ENCODE assay signal across 19 cellular contexts in genomic region chr18:79510046-79510685, GRCh38.
DNase-seq lines count a peak whose midpoint lies in the region; ATAC-seq and TF ChIP-seq lines count a peak whose summit lies in the region.
"Had no signal": no experiment of that assay in that cellular context is flagged by ENCODE, and none has a peak within 500 bp of the region (broad histone marks: within the 10 kb centered on the region; RNA-seq: fewer than 3 reads in every experiment).

No MANE protein-coding gene starts in this region.

- H3K4me2 ChIP-seq in OCI-LY1 (ENCODE audit: low read length) = no peak overlapping the region
- H3K4me2 ChIP-seq: KMS-11 had no signal

- H3K4me3 ChIP-seq in OCI-LY1 (ENCODE audit: low read depth, low read length, poor library complexity, severe bottlenecking) = no peak overlapping the region
- H3K4me3 ChIP-seq: gastroesophageal sphincter, GM23248 had no signal

- H3K27ac ChIP-seq in OCI-LY1 (ENCODE audit: low read depth, low read length, poor library complexity, severe bottlenecking) = peak overlapping the region; percentile 100
- H3K27ac ChIP-seq: gastroesophageal sphincter, GM23248, KMS-11 had no signal

- no peaks in the 10 kb centered on the region for H3K79me2 ChIP-seq in OCI-LY1 (ENCODE audit: insufficient read depth, low read length)

- ATAC-seq in memory B cell (ENCODE audit: low read depth) (no peak), HG02970 (IDR thresholded peaks at IDR 0.05; ENCODE audit: low FRiP score, unreplicated experiment) (no peak), T-helper 17 cell (no peak)
- ATAC-seq in stimulated activated memory B cell treated with anti-CD40 and anti-IgM and Interleukin-4, amounts not matched to agents 10 μg/mL and 1 μg/mL and 100 μg/mL, for 72 hours = no peak
- ATAC-seq: gastroesophageal sphincter had no signal

- H3K27ac Mint-ChIP-seq in memory B cell (peak overlapping the region; percentile 93), T-helper 17 cell (no peak overlapping the region)
- H3K27ac Mint-ChIP-seq in stimulated activated memory B cell treated with anti-CD40 and anti-IgM and Interleukin-4, amounts not matched to agents 10 μg/mL and 1 μg/mL and 100 μg/mL, for 72 hours = peak overlapping the region; percentile 94

- no peaks in the 10 kb centered on the region for H3K9me3 Mint-ChIP-seq in memory B cell
- H3K9me3 Mint-ChIP-seq in stimulated activated memory B cell treated with anti-CD40 and anti-IgM and Interleukin-4, amounts not matched to agents 10 μg/mL and 1 μg/mL and 100 μg/mL, for 72 hours = peaks cover 3% of the 10 kb centered on the region
- H3K9me3 Mint-ChIP-seq: dendritic cell treated with granulocyte-macrophage colony-stimulating factor and Interleukin-4, amounts not matched to agents 40 ng/mL and 50 ng/mL, for 4 days had no signal

- no peak overlapping the region for H3K4me3 Mint-ChIP-seq in memory B cell
- H3K4me3 Mint-ChIP-seq in stimulated activated memory B cell treated with anti-CD40 and anti-IgM and Interleukin-4, amounts not matched to agents 10 μg/mL and 1 μg/mL and 100 μg/mL, for 72 hours = no peak overlapping the region
- no peak overlapping the region for H3K4me3 Mint-ChIP-seq in T-helper 17 cell

- H3K27me3 ChIP-seq in OCI-LY1 (ENCODE audit: insufficient read depth, low read length) = no peaks in the 10 kb centered on the region
- H3K27me3 ChIP-seq: gastroesophageal sphincter had no signal

- H3K36me3 ChIP-seq in OCI-LY1 (ENCODE audit: insufficient read depth, low read length) = peaks cover 62% of the 10 kb centered on the region

- H3K36me3 Mint-ChIP-seq in memory B cell (peaks cover 5% of the 10 kb centered on the region), T-helper 17 cell (ENCODE audit: low read depth) (peaks cover 4% of the 10 kb centered on the region)
- peaks cover 52% of the 10 kb centered on the region for H3K36me3 Mint-ChIP-seq in stimulated activated memory B cell treated with anti-CD40 and anti-IgM and Interleukin-4, amounts not matched to agents 10 μg/mL and 1 μg/mL and 100 μg/mL, for 72 hours

- no peaks in the 10 kb centered on the region for H4K20me1 ChIP-seq in OCI-LY1 (ENCODE audit: insufficient read depth, low read length)

- H3K9me2 ChIP-seq in OCI-LY1 (ENCODE audit: low read depth, low read length) = no peaks in the 10 kb centered on the region

- H3K27me3 Mint-ChIP-seq in memory B cell = no peaks in the 10 kb centered on the region
- H3K27me3 Mint-ChIP-seq in stimulated activated memory B cell treated with anti-CD40 and anti-IgM and Interleukin-4, amounts not matched to agents 10 μg/mL and 1 μg/mL and 100 μg/mL, for 72 hours = no peaks in the 10 kb centered on the region
- no peaks in the 10 kb centered on the region for H3K27me3 Mint-ChIP-seq in T-helper 17 cell

- peaks cover 5% of the 10 kb centered on the region; the same call in 1 of the 2 replicates for H3F3A ChIP-seq in OCI-LY1 (ENCODE audit: insufficient read depth, low read length)

- H3K9me3 ChIP-seq in OCI-LY1 (ENCODE audit: low read length) (no peaks in the 10 kb centered on the region), T-helper 17 cell (ENCODE audit: control insufficient read depth, low read length, poor library complexity, severe bottlenecking) (no peaks in the 10 kb centered on the region)
- H3K9me3 ChIP-seq: gastroesophageal sphincter had no signal

- TF ChIP-seq CTCF in OCI-LY1 (IDR thresholded peaks at IDR 0.05; ENCODE audit: low read length) = no peak

- H2AFZ ChIP-seq in OCI-LY1 (ENCODE audit: low read length) = no peak overlapping the region
- H2AFZ ChIP-seq: GM23248 had no signal

- H3K9ac ChIP-seq in OCI-LY1 (ENCODE audit: low read length) = no peak overlapping the region
- H3K9ac ChIP-seq: GM23248, KMS-11 had no signal

- DNase-seq in activated CD8-positive, alpha-beta memory T cell treated with anti-CD3 and anti-CD28 coated beads, Interleukin-2, amount 50 U/mL, for 48 hours = peak; percentile 42
- no peak for DNase-seq in activated CD8-positive, alpha-beta memory T cell treated with anti-CD3 and anti-CD28 coated beads for 24 hours
- DNase-seq in memory B cell (ENCODE audit: low spot score in 2 of 2) (no peak), T-helper 17 cell (no peak)
- no peak for DNase-seq in activated T-cell treated with anti-CD3 and anti-CD28 coated beads, Interleukin-2, amount 50 U/mL, for 48 hours
- DNase-seq: activated CD4-positive, alpha-beta T cell treated with anti-CD3 and anti-CD28 coated beads, Interleukin-2, amount 50 U/mL, for 48 hours; EL; GM23248; mammary epithelial cell; NCI-H1092; NCI-H748 treated with DMSO at 0.1 percent for 48 hours; stimulated activated CD4-positive, alpha-beta T cell treated with anti-CD3 and anti-CD28 coated beads, Interleukin-4, amount 100 ng/mL, for 4 hours; trophoblast cell had no signal

- H3K4me1 ChIP-seq in OCI-LY1 (ENCODE audit: insufficient read depth, low read length, severe bottlenecking) = peaks cover 55% of the 10 kb centered on the region

- H3K4me1 Mint-ChIP-seq in memory B cell (peaks cover 45% of the 10 kb centered on the region), T-helper 17 cell (peaks cover 17% of the 10 kb centered on the region)
- peaks cover 52% of the 10 kb centered on the region for H3K4me1 Mint-ChIP-seq in stimulated activated memory B cell treated with anti-CD40 and anti-IgM and Interleukin-4, amounts not matched to agents 10 μg/mL and 1 μg/mL and 100 μg/mL, for 72 hours
